In genomic region chr5:3006961-3007551, GRCh38 we compare ENCODE assay signal across 18 cellular contexts.
DNase-seq lines count a peak whose midpoint lies in the region; ATAC-seq and TF ChIP-seq lines count a peak whose summit lies in the region.
"Had no signal": no experiment of that assay in that cellular context is flagged by ENCODE, and none has a peak within 500 bp of the region (broad histone marks: within the 10 kb centered on the region; RNA-seq: fewer than 3 reads in every experiment).

No MANE protein-coding gene starts in this region.

- WGBS in suprapubic skin: 90% methylated on average over 9 of the region's 11 CpGs

- DNase-seq in activated effector memory CD4-positive, alpha-beta T cell treated with anti-CD3 and anti-CD28 coated beads, Interleukin-2, amount 50 U/mL, for 16 hours: peak; percentile 13
- DNase-seq in activated effector memory CD4-positive, alpha-beta T cell treated with Interleukin-2 at 50 U/mL for 16 hours: no peak
- DNase-seq in islet precursor cell (peak; percentile 22), suprapubic skin (ENCODE audit: low spot score in 2 of 2) (peak; percentile 29 to 50), NCI-H2227 (lab: John Stamatoyannopoulos, UW; ENCODE audit: unreplicated experiment) (no peak), SK-N-DZ (ENCODE audit: low spot score) (no peak), NCI-H1417 (lab: John Stamatoyannopoulos, UW) (no peak)
- DNase-seq: AML-193; Caco-2; CD4-positive, alpha-beta T cell; H7; HFFc6 had no signal

- no peak overlapping the region for H3K4me3 ChIP-seq in suprapubic skin
- H3K4me3 ChIP-seq: A549, GM23338 had no signal

- no peaks in the 10 kb centered on the region for H3K27me3 ChIP-seq in suprapubic skin

- TF ChIP-seq POLR2A in suprapubic skin (IDR thresholded peaks at IDR 0.05): no peak

- H3K9me3 ChIP-seq in suprapubic skin: no peaks in the 10 kb centered on the region
- H3K9me3 ChIP-seq: A549, Caco-2 had no signal

- TF ChIP-seq CTCF in suprapubic skin (IDR thresholded peaks at IDR 0.05): no peak

- no peak for TF ChIP-seq EP300 in suprapubic skin (IDR thresholded peaks at IDR 0.05)

- H3K27ac ChIP-seq in suprapubic skin: no peak overlapping the region
- H3K27ac ChIP-seq: 22Rv1, A549, C4-2B had no signal

- no peaks in the 10 kb centered on the region for H3K36me3 ChIP-seq in suprapubic skin

- H3K4me1 ChIP-seq in suprapubic skin: no peaks in the 10 kb centered on the region
- H3K4me1 ChIP-seq: A549, Caco-2 had no signal

- ATAC-seq in HG02642 (IDR thresholded peaks at IDR 0.05; ENCODE audit: poor library complexity, unreplicated experiment): no peak
- ATAC-seq: A549, GM23338, HCT116 had no signal

Comparison
In these comparisons a context has a peak if more than half of its experiments do, and no peak if none do; other contexts are left out.
1. DNase-seq: peak in activated effector memory CD4-positive, alpha-beta T cell treated with anti-CD3 and anti-CD28 coated beads, Interleukin-2, amount 50 U/mL, for 16 hours (single experiment), islet precursor cell (single experiment) and suprapubic skin (2 of 2); none in activated effector memory CD4-positive, alpha-beta T cell treated with Interleukin-2 at 50 U/mL for 16 hours (single experiment), NCI-H2227 (single experiment), SK-N-DZ (single experiment) and NCI-H1417 (0 of 3).